ENCODE assay signal across 27 cellular contexts in genomic region chr6:528989-529388, GRCh38.
"Had no signal": no experiment of that assay in that cellular context is flagged by ENCODE, and none has a peak within 500 bp of the region (broad histone marks: within the 10 kb centered on the region; RNA-seq: fewer than 3 reads in every experiment).

No MANE protein-coding gene starts in this region.

- DNase-seq: dermis blood vessel endothelial cell; effector memory CD4-positive, alpha-beta T cell; foreskin melanocyte; kidney; left lung; mesenchymal stem cell; naive thymus-derived CD4-positive, alpha-beta T cell; nucleus accumbens; stimulated activated CD4-positive, alpha-beta T cell treated with anti-CD3 and anti-CD28 coated beads, Interleukin-12 subunit alpha, Interleukin-12 subunit beta, amount 100 ng/mL, for 4 hours; stimulated activated CD4-positive, alpha-beta T cell treated with anti-CD3 and anti-CD28 coated beads, Interleukin-1b, Interleukin-23, amount 100 ng/mL, for 48 hours; stimulated activated CD4-positive, alpha-beta T cell treated with anti-CD3 and anti-CD28 coated beads, Interleukin-4, amount 100 ng/mL, for 1 hour; stimulated activated CD8-positive, alpha-beta memory T cell treated with anti-CD3 and anti-CD28 coated beads, Interleukin-4, amount 100 ng/mL, for 48 hours; stimulated activated naive CD4-positive, alpha-beta T cell; stimulated activated naive CD8-positive, alpha-beta T cell treated with anti-CD3 and anti-CD28 coated beads, Interleukin-15, amount 100 ng/mL, for 72 hours; transverse colon; upper lobe of right lung; uterus had no signal

- FAIRE-seq: kidney had no signal

- ATAC-seq: left lung; naive thymus-derived CD4-positive, alpha-beta T cell; sciatic nerve; stimulated activated naive CD8-positive, alpha-beta T cell treated with anti-CD3 and anti-CD28 coated beads, Interleukin-15, amount 100 ng/mL, for 72 hours; upper lobe of right lung had no signal

- H3K4me1 ChIP-seq: esophagus muscularis mucosa, left lung, neural progenitor cell, prostate gland, right atrium auricular region, suprapubic skin, transverse colon, upper lobe of right lung, uterus had no signal

- H3K27ac Mint-ChIP-seq: mesothelial cell of epicardium, nephron, neural progenitor cell had no signal

- H3K4me1 Mint-ChIP-seq: nephron, neural progenitor cell had no signal

- H3K36me3 ChIP-seq: neural progenitor cell, prostate gland, right atrium auricular region, uterus had no signal

- H3K27me3 Mint-ChIP-seq: naive thymus-derived CD4-positive, alpha-beta T cell; stimulated activated naive CD8-positive, alpha-beta T cell treated with anti-CD3 and anti-CD28 coated beads, Interleukin-15, amount 100 ng/mL, for 72 hours had no signal

- H3K4me2 ChIP-seq: neural progenitor cell, smooth muscle cell had no signal

- H3K9me3 ChIP-seq: esophagus muscularis mucosa, left lung, prostate gland, right atrium auricular region, suprapubic skin, transverse colon, upper lobe of right lung, uterus had no signal

- H3K9ac ChIP-seq: neural progenitor cell had no signal

- H3K27me3 ChIP-seq: esophagus muscularis mucosa, left lung, neural progenitor cell, right atrium auricular region, suprapubic skin, transverse colon, upper lobe of right lung, uterus had no signal

- H2AFZ ChIP-seq: neural progenitor cell had no signal

- H3K4me3 ChIP-seq: coronary artery, esophagus muscularis mucosa, left lung, neural progenitor cell, prostate gland, right atrium auricular region, smooth muscle cell, suprapubic skin, transverse colon, upper lobe of right lung, uterus had no signal

- H3K4me3 Mint-ChIP-seq: mesothelial cell of epicardium; naive thymus-derived CD4-positive, alpha-beta T cell; nephron; neural progenitor cell; stimulated activated naive CD8-positive, alpha-beta T cell treated with anti-CD3 and anti-CD28 coated beads, Interleukin-15, amount 100 ng/mL, for 72 hours had no signal

- H3K27ac ChIP-seq: coronary artery, esophagus muscularis mucosa, left lung, neural progenitor cell, prostate gland, right atrium auricular region, suprapubic skin, transverse colon, upper lobe of right lung, uterus had no signal

- H3K9me3 Mint-ChIP-seq: mesothelial cell of epicardium; naive thymus-derived CD4-positive, alpha-beta T cell; nephron; neural progenitor cell; stimulated activated naive CD8-positive, alpha-beta T cell treated with anti-CD3 and anti-CD28 coated beads, Interleukin-15, amount 100 ng/mL, for 72 hours had no signal
